In genomic region chr10:70140297-70140696, GRCh38 we compare ENCODE assay signal across 9 cellular contexts.
"Had no signal": no experiment of that assay in that cellular context is flagged by ENCODE, and none has a peak within 500 bp of the region (broad histone marks: within the 10 kb centered on the region; RNA-seq: fewer than 3 reads in every experiment).

No MANE protein-coding gene starts in this region.

- H3K4me3 Mint-ChIP-seq: GM23338, H9 had no signal

- H3K4me2 ChIP-seq: GM23338, KMS-11 had no signal

- H3K27ac ChIP-seq: HL-60, KMS-11 had no signal

- H3K4me3 ChIP-seq: GM23338 had no signal

- H3K9me3 Mint-ChIP-seq: GM23338, H9 had no signal

- FAIRE-seq: H1, H54 had no signal

- H3K9ac ChIP-seq: KMS-11 had no signal

- H2AFZ ChIP-seq: GM23338 had no signal

- H3K27ac Mint-ChIP-seq: GM23338 had no signal

- DNase-seq: H9, HCEC 1CT, IMR-90, KBM-7 had no signal
